8 cellular contexts compared by ENCODE assay signal in genomic region chr16:30896203-30896889, GRCh38. TPM values are rescaled to one million over a fixed set of nuclear protein-coding genes. Genes with fewer than 3 reads are reported as not detected.
DNase-seq lines count a peak whose midpoint lies in the region; ATAC-seq, FAIRE-seq and TF ChIP-seq lines count a peak whose summit lies in the region.

A gene with protein sequence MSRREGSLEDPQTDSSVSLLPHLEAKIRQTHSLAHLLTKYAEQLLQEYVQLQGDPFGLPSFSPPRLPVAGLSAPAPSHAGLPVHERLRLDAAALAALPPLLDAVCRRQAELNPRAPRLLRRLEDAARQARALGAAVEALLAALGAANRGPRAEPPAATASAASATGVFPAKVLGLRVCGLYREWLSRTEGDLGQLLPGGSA (plus strand): TSS chr16:30896614. CDS start chr16:30896644, 30 bp downstream.

- peaks cover 3% of the 10 kb centered on the region for H3K36me3 Mint-ChIP-seq in activated CD4-positive, alpha-beta memory T cell treated with anti-CD3 and anti-CD28 coated beads, Interleukin-2, amount 10 ng/mL, durations not matched to agents 7 days and 5 days (ENCODE audit: low read depth)
- H3K36me3 Mint-ChIP-seq in naive B cell, result no peaks in the 10 kb centered on the region

- H3K4me3 Mint-ChIP-seq in activated CD4-positive, alpha-beta memory T cell treated with anti-CD3 and anti-CD28 coated beads, Interleukin-2, amount 10 ng/mL, durations not matched to agents 7 days and 5 days, result peak within 1 kb of the TSS; percentile 63
- peak within 1 kb of the TSS; percentile 86 to 95 (median 90) for H3K4me3 Mint-ChIP-seq in naive B cell

- no peak for TF ChIP-seq CTCF in A549 (IDR thresholded peaks at IDR 0.05)
- TF ChIP-seq CTCF in fibroblast of the aortic adventitia (IDR thresholded peaks at IDR 0.05; ENCODE audit: insufficient read depth, low read length), result no peak

- no peak for TF ChIP-seq POLR2A in A549 (IDR thresholded peaks at IDR 0.05; ENCODE audit: low read length)
- no peak for TF ChIP-seq POLR2A in H54 (IDR thresholded peaks at IDR 0.05; ENCODE audit: low read depth, low read length)

- H3K4me3 ChIP-seq in A549, result peak within 1 kb of the TSS; percentile 40
- peak within 1 kb of the TSS; percentile 72 for H3K4me3 ChIP-seq in fibroblast of the aortic adventitia (ENCODE audit: low read depth, low read length)

- DNase-seq in A549 (ENCODE audit: low read depth in 1 of 2, low spot score in 1 of 2), result no peak
- peak; percentile 84 for DNase-seq in H54 (ENCODE audit: insufficient read length, low spot score)
- DNase-seq in activated CD4-positive, alpha-beta memory T cell treated with anti-CD3 and anti-CD28 coated beads, Interleukin-2, amount 10 ng/mL, durations not matched to agents 7 days and 5 days, result no peak
- DNase-seq in fibroblast of the aortic adventitia (ENCODE audit: low read depth), result peak; percentile 85
- DNase-seq in naive B cell, result no peak

- CTCF ChIA-PET in A549 (lab: Yijun Ruan, JAX), result interaction anchor here (0.9 to 2.9 kb wide), 3 partner anchors 12 to 82 kb away, joined by 4 to 12 read pairs (median 9); no protein-coding TSS in a partner anchor
- CTCF ChIA-PET in activated CD4-positive, alpha-beta memory T cell treated with anti-CD3 and anti-CD28 coated beads, Interleukin-2, amount 10 ng/mL, durations not matched to agents 7 days and 5 days (lab: Charles Lee), result interaction anchor here (1.7 kb wide), 1 partner anchor 52 kb away, joined by 5 read pairs; no protein-coding TSS in a partner anchor

- H3K9me3 ChIP-seq in A549, result no peaks in the 10 kb centered on the region

- no peak for TF ChIP-seq RAD21 in A549 (conservative IDR thresholded peaks at IDR 0.05 in 1 of 2, IDR thresholded peaks at IDR 0.05 in 1 of 2)

- H3K9me3 Mint-ChIP-seq in activated CD4-positive, alpha-beta memory T cell treated with anti-CD3 and anti-CD28 coated beads, Interleukin-2, amount 10 ng/mL, durations not matched to agents 7 days and 5 days, result no peaks in the 10 kb centered on the region
- no peaks in the 10 kb centered on the region for H3K9me3 Mint-ChIP-seq in naive B cell

- peak within 1 kb of the TSS; percentile 65 for H3K27ac Mint-ChIP-seq in activated CD4-positive, alpha-beta memory T cell treated with anti-CD3 and anti-CD28 coated beads, Interleukin-2, amount 10 ng/mL, durations not matched to agents 7 days and 5 days
- H3K27ac Mint-ChIP-seq in naive B cell, result peak within 1 kb of the TSS; percentile 76 to 96 (median 94)

- peaks cover 56% of the 10 kb centered on the region for H3K4me1 Mint-ChIP-seq in activated CD4-positive, alpha-beta memory T cell treated with anti-CD3 and anti-CD28 coated beads, Interleukin-2, amount 10 ng/mL, durations not matched to agents 7 days and 5 days
- H3K4me1 Mint-ChIP-seq in naive B cell, result peaks cover 45 to 56% (median 51%) of the 10 kb centered on the region in 3 donors

- H3K27me3 Mint-ChIP-seq in activated CD4-positive, alpha-beta memory T cell treated with anti-CD3 and anti-CD28 coated beads, Interleukin-2, amount 10 ng/mL, durations not matched to agents 7 days and 5 days, result no peaks in the 10 kb centered on the region
- no peaks in the 10 kb centered on the region for H3K27me3 Mint-ChIP-seq in naive B cell

- no peak for FAIRE-seq in A549 (lab: Jason Lieb, UNC)
- no peak for FAIRE-seq in H54 (lab: Jason Lieb, UNC)

- H3K4me1 ChIP-seq in A549, result peaks cover 34% of the 10 kb centered on the region

- H3K4me2 ChIP-seq in A549, result peak within 1 kb of the TSS; percentile 68

- WGBS in A549 (ENCODE audit: missing lambda C conversion rate), result 63% methylated on average over 32 of the region's 36 CpGs

- H3K27ac ChIP-seq in A549, result peak within 1 kb of the TSS; percentile 72 to 85

- ATAC-seq in A549 (peak in 1 of 2 experiments; percentile 2; a peak in 3 of 6 replicates), naive B cell (ENCODE audit: low read depth in 2 of 2) (no peak), HG03175 (IDR thresholded peaks at IDR 0.05; ENCODE audit: unreplicated experiment) (no peak), HG02610 (IDR thresholded peaks at IDR 0.05; ENCODE audit: unreplicated experiment) (no peak), HG03571 (IDR thresholded peaks at IDR 0.05; ENCODE audit: unreplicated experiment) (no peak)

- POLR2A ChIA-PET in A549 (lab: Yijun Ruan, JAX), result no interaction called here
- POLR2A ChIA-PET in activated CD4-positive, alpha-beta memory T cell treated with anti-CD3 and anti-CD28 coated beads, Interleukin-2, amount 10 ng/mL, durations not matched to agents 7 days and 5 days (lab: Charles Lee), result interaction anchor here (3.5 kb wide), 1 partner anchor 22 kb away, joined by 20 read pairs; no protein-coding TSS in a partner anchor

- TF ChIP-seq EP300 in A549 (IDR thresholded peaks at IDR 0.05), result no peak

TF ChIP-seq in A549, 52 proteins besides CTCF, POLR2A, EP300 and RAD21:
- no peak for TF ChIP-seq EHMT2 (IDR thresholded peaks at IDR 0.05; ENCODE audit: low read depth)
- no peak for TF ChIP-seq NPAS2 (CRISPR knock-in tag; IDR thresholded peaks at IDR 0.05; ENCODE audit: borderline replicate concordance)
- no peak for TF ChIP-seq RNF2 (IDR thresholded peaks at IDR 0.05; ENCODE audit: borderline replicate concordance, low read depth)
- no peak for TF ChIP-seq HOXB13 (CRISPR knock-in tag; IDR thresholded peaks at IDR 0.05; ENCODE audit: low read depth)
- TF ChIP-seq TFCP2L1 (CRISPR knock-in tag; IDR thresholded peaks at IDR 0.05), result no peak
- no peak for TF ChIP-seq RCOR1 (IDR thresholded peaks at IDR 0.05; ENCODE audit: low read depth, low read length)
- TF ChIP-seq MAFK (IDR thresholded peaks at IDR 0.05; ENCODE audit: partially characterized antibody), result no peak
- no peak for TF ChIP-seq RARB (CRISPR knock-in tag; IDR thresholded peaks at IDR 0.05)
- no peak for TF ChIP-seq CEBPB (IDR thresholded peaks at IDR 0.05)
- no peak for TF ChIP-seq CBX2 (IDR thresholded peaks at IDR 0.05; ENCODE audit: borderline replicate concordance, low read depth)
- TF ChIP-seq FOXS1 (CRISPR knock-in tag; IDR thresholded peaks at IDR 0.05), result no peak

RNA-seq across cellular contexts. Expression of the gene that starts here (rescaled TPM):
- 0.13 and 0.44 TPM in 2 replicates for polyA plus RNA-seq in A549 (2011; rRNA removed)
- polyA plus RNA-seq in A549 (2012; cell fraction: cytosol; rRNA removed), result 0.34 and 0.52 TPM in 2 replicates
- polyA plus RNA-seq in A549 (2012; cell fraction: nucleus; rRNA removed), result 0.23 and 0.54 TPM in 2 replicates
- polyA plus RNA-seq in A549 (2017; fragmentation: RNase III; extraction: RNeasy Plus Mini Kit Qiagen cat#74134 plus additional on column Dnase treatment), result 0.16 to 0.30 TPM (median 0.23 TPM) in 3 replicates
- 0.17 and 0.63 TPM in 2 replicates for polyA minus RNA-seq in A549 (2011; rRNA and poly(A)+ RNA removed)
- under 1 TPM; 0.20 to 0.25 TPM for total RNA-seq in activated CD4-positive, alpha-beta memory T cell treated with anti-CD3 and anti-CD28 coated beads, Interleukin-2, amount 10 ng/mL, durations not matched to agents 7 days and 5 days
- total RNA-seq in fibroblast of the aortic adventitia (ENCODE audit: low replicate concordance), result 2.5 and 3.2 TPM in 2 replicates
- under 1 TPM in 3 of 6 donors, not detected in 3; 0.40 to 0.67 (median 0.47) TPM for polyA plus RNA-seq in naive B cell (ENCODE audit: low read depth in 6 of 6)

Comparison
In these comparisons a context has a peak if more than half of its experiments do, and no peak if none do; other contexts are left out.
1. DNase-seq: peak in H54 (single experiment) and fibroblast of the aortic adventitia (single experiment); none in A549 (0 of 2), activated CD4-positive, alpha-beta memory T cell treated with anti-CD3 and anti-CD28 coated beads, Interleukin-2, amount 10 ng/mL, durations not matched to agents 7 days and 5 days (single experiment) and naive B cell (single experiment).